ENCODE assay signal across 11 cellular contexts in the genomic region with DNA sequence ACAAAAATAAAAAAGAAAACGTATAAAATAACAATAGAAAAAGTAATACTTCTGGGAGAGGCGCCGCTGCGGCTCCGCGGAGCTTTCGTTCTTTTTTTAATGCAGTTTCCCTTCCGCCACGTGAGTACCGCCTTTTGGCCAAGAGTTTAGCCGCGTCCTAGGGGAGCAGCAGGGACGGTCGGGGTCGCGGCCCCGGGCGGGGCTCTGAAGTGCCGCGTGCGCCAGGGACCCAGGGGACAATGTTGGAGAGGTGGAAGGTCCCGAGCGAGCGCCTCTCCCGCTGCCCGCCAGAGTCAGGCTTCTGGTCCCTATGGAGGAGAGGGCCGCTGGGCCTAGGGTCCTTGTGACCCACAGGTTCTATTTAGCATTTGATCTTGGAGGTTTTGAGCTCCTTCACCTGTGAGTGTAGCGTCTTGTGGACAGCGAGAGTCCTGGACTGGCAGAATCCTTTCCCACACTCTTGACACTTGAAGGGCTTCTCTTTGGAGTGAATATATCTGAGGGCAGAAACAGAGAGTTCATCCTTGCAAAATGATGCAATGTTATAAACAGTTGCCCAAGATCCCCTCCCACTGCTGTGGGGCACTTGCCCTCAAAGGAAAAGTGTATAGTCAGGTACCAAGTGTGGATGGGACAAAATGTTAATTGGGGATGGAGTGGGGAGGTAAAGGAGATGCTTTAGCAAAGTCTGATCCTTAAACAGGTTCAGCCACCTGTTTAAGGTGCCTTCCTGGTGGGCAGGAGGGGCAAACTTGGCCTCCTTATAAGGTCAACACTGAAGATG. TPM values are rescaled to one million over a fixed set of nuclear protein-coding genes. Genes with fewer than 3 reads are reported as not detected.
DNase-seq lines count a peak whose midpoint lies in the region; ATAC-seq and TF ChIP-seq lines count a peak whose summit lies in the region.
"Had no signal": no experiment of that assay in that cellular context is flagged by ENCODE, and none has a peak within 500 bp of the region (broad histone marks: within the 10 kb centered on the region; RNA-seq: fewer than 3 reads in every experiment).

No MANE protein-coding gene starts in this region.

- DNase-seq in heart right ventricle: peak in 1 of 2 donors; percentile 43
- no peak for DNase-seq in right atrium auricular region (ENCODE audit: low spot score)
- peak; percentile 25 for DNase-seq in WTC11 (ENCODE audit: low spot score)
- no peak for DNase-seq in immature natural killer cell
- DNase-seq in suprapubic skin (ENCODE audit: low spot score in 2 of 2): no peak
- DNase-seq in glomerular visceral epithelial cell (ENCODE audit: extremely low spot score): no peak
- DNase-seq in medulla oblongata (ENCODE audit: extremely low spot score): no peak
- DNase-seq in BE2C: no peak
- DNase-seq: erythroblast, NCI-H2029 treated with DMSO at 0.1 percent for 48 hours, PC-3 had no signal

- H3K27me3 ChIP-seq in heart right ventricle (peaks cover 0 to 77% (median 61%) of the 10 kb centered on the region in 7 donors), right atrium auricular region (no peaks in the 10 kb centered on the region), suprapubic skin (peaks cover 79% of the 10 kb centered on the region), BE2C (peaks cover 75% of the 10 kb centered on the region)

- H3K36me3 Mint-ChIP-seq in WTC11 (0 out of 2 replicates have a peak, but pooled peaks cover 3% of the 10 kb centered on the region), immature natural killer cell (no peaks in the 10 kb centered on the region)

- peak overlapping the region in 7 of 10 donors; percentile 13 to 32 (median 22) for H3K4me3 ChIP-seq in heart right ventricle
- peak overlapping the region in 1 of 2 donors; percentile 16 for H3K4me3 ChIP-seq in right atrium auricular region
- H3K4me3 ChIP-seq in suprapubic skin: peak overlapping the region; percentile 28
- no peak overlapping the region for H3K4me3 ChIP-seq in BE2C (ENCODE audit: low read depth, low read length)

- POLR2A ChIA-PET in WTC11 (lab: Charles Lee): no interaction called here

- H3K27ac Mint-ChIP-seq in WTC11 (no peak overlapping the region), immature natural killer cell (no peak overlapping the region)

- 44 to 50% methylated on average over 29 of the region's 29 CpGs for WGBS in heart right ventricle, 2 donors
- WGBS in suprapubic skin: 48% methylated on average over 29 of the region's 29 CpGs

- TF ChIP-seq CTCF in heart right ventricle (IDR thresholded peaks at IDR 0.05) (no peak), right atrium auricular region (IDR thresholded peaks at IDR 0.05) (no peak), WTC11 (IDR thresholded peaks at IDR 0.05) (no peak), suprapubic skin (IDR thresholded peaks at IDR 0.05) (no peak), BE2C (IDR thresholded peaks at IDR 0.05; ENCODE audit: low read depth, low read length) (no peak)

- H3K27me3 Mint-ChIP-seq in WTC11 (ENCODE audit: low read depth) (peaks cover 99% of the 10 kb centered on the region), immature natural killer cell (ENCODE audit: low read depth in 3 of 3) (peaks cover 51 to 68% (median 53%) of the 10 kb centered on the region in 3 donors)

- H3K4me1 ChIP-seq in heart right ventricle: peaks cover 3 to 40% (median 31%) of the 10 kb centered on the region in 9 donors
- peaks cover 0 to 63% of the 10 kb centered on the region in 2 donors for H3K4me1 ChIP-seq in right atrium auricular region
- peaks cover 42% of the 10 kb centered on the region for H3K4me1 ChIP-seq in suprapubic skin
- H3K4me1 ChIP-seq in BE2C: no peaks in the 10 kb centered on the region

- ATAC-seq in heart right ventricle (no peak), WTC11 (no peak)
- ATAC-seq: PC-3 had no signal

- H3K4me1 Mint-ChIP-seq in WTC11: peaks cover 44% of the 10 kb centered on the region
- peaks cover 33 to 40% of the 10 kb centered on the region in 2 donors for H3K4me1 Mint-ChIP-seq in immature natural killer cell

- peaks cover 0 to 13% (median 0%) of the 10 kb centered on the region in 9 donors for H3K36me3 ChIP-seq in heart right ventricle
- H3K36me3 ChIP-seq in right atrium auricular region: peaks cover 38% of the 10 kb centered on the region
- H3K36me3 ChIP-seq in suprapubic skin: no peaks in the 10 kb centered on the region
- H3K36me3 ChIP-seq in BE2C: no peaks in the 10 kb centered on the region

- H3K4me3 Mint-ChIP-seq in WTC11: peak overlapping the region; percentile 52
- peak overlapping the region in 4 of 5 donors; percentile 18 to 46 (median 26) for H3K4me3 Mint-ChIP-seq in immature natural killer cell

- no peak for TF ChIP-seq EP300 in suprapubic skin (IDR thresholded peaks at IDR 0.05)

- H3K9me3 Mint-ChIP-seq in WTC11: no peaks in the 10 kb centered on the region
- no peaks in the 10 kb centered on the region for H3K9me3 Mint-ChIP-seq in immature natural killer cell

- CTCF ChIA-PET in WTC11 (lab: Charles Lee): interaction anchor here (0.9 to 3.1 kb wide), 5 partner anchors 12 to 609 kb away, joined by 3 to 25 read pairs (median 3); no protein-coding TSS in a partner anchor

- intact Hi-C loops in heart right ventricle (cut with DNase I): loop anchor here in 7 of 10 donors (2.0 to 10.0 kb wide), 9 partner anchors 313 to 917 kb away; no protein-coding TSS in a partner anchor

- TF ChIP-seq POLR2A in suprapubic skin (IDR thresholded peaks at IDR 0.05): no peak

- no peak overlapping the region for H3K27ac ChIP-seq in heart right ventricle
- H3K27ac ChIP-seq in right atrium auricular region: peak overlapping the region in 1 of 2 donors; percentile 27
- H3K27ac ChIP-seq in suprapubic skin: no peak overlapping the region

- no peaks in the 10 kb centered on the region for H3K9me3 ChIP-seq in heart right ventricle
- H3K9me3 ChIP-seq in right atrium auricular region: no peaks in the 10 kb centered on the region
- H3K9me3 ChIP-seq in suprapubic skin: no peaks in the 10 kb centered on the region
- H3K9me3 ChIP-seq in BE2C: no peaks in the 10 kb centered on the region

TF ChIP-seq in WTC11, 78 proteins besides CTCF, POLR2A, EP300 and RAD21:
- TF ChIP-seq IRF2 (CRISPR knock-in tag; IDR thresholded peaks at IDR 0.05; ENCODE audit: borderline replicate concordance, low read depth): no peak
- no peak for TF ChIP-seq ZNF281 (CRISPR knock-in tag; IDR thresholded peaks at IDR 0.05)
- TF ChIP-seq TCF7 (CRISPR knock-in tag; IDR thresholded peaks at IDR 0.05; ENCODE audit: low read depth): no peak
- no peak for TF ChIP-seq CREB1 (CRISPR knock-in tag; IDR thresholded peaks at IDR 0.05)
- TF ChIP-seq ZBTB21 (CRISPR knock-in tag; IDR thresholded peaks at IDR 0.05; ENCODE audit: borderline replicate concordance): no peak
- TF ChIP-seq SP1 (CRISPR knock-in tag; conservative IDR thresholded peaks at IDR 0.05): no peak
- peak; percentile 57 for TF ChIP-seq GABPB1 (CRISPR knock-in tag; IDR thresholded peaks at IDR 0.05)

RNA-seq across cellular contexts. Expression of gene OSR1, which starts 6.3 kb away (rescaled TPM):
- 10 to 100 TPM in 1 of 10 donors, 1 to 10 TPM in 8, under 1 TPM in 1; 0.71 to 13.3 (median 2.4) TPM for total RNA-seq in heart right ventricle
- polyA plus RNA-seq in heart right ventricle: 1 to 10 TPM; 6.0 to 6.3 TPM
- 10 to 100 TPM; 12.5 to 55.7 TPM for total RNA-seq in right atrium auricular region
- total RNA-seq in WTC11 (2021): 0.22 to 0.55 TPM (median 0.27 TPM) in 3 replicates
- polyA plus RNA-seq in immature natural killer cell: not detected
- total RNA-seq in suprapubic skin: 10 to 100 TPM in 1 of 4 donors, 1 to 10 TPM in 3; 3.0 to 12.8 (median 5.6) TPM
- not detected for polyA plus RNA-seq in BE2C (2012; ENCODE audit: insufficient read depth, insufficient read length, low read depth)
